Comparison of ENCODE assay signal across 11 cellular contexts in the genomic region with DNA sequence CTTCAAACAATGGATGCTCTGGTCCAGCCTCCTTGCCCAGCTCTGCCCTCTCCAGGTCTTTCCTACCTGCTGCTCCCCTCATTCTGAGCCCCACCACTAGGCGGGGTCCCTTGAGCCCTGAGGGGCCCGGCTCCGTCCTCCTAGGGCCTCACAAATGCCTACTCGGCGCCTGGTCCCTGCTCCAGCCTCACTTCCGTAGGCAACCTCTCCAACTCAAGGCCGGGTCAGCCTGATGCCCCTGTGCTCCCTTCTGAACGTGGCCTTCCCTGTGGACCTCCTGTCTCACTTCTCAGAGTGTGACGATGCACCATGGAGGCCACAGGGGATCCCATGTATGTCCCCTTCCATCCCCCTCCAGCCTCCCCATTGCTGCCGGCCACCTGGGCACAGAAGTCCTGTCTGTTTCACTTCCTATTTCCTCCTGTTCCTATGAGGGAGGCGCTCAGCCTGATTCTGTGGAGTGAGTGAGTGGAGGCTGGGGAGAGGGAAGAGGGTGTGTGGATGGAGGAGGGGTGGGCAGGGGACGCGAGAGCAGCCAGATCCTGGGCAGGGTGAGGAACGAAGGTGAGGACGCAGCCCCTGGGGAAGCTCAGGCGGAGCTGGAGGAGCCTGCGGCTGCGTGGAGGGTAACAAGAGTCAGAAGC.
"Had no signal": no experiment of that assay in that cellular context is flagged by ENCODE, and none has a peak within 500 bp of the region (broad histone marks: within the 10 kb centered on the region; RNA-seq: fewer than 3 reads in every experiment).

No MANE protein-coding gene starts in this region.

- H3K27me3 ChIP-seq: hepatocyte, tibial nerve had no signal

- H3K27ac ChIP-seq: hepatocyte, lower lobe of right lung, tibial nerve had no signal

- H3K36me3 ChIP-seq: lower lobe of right lung, tibial nerve had no signal

- H3K4me1 ChIP-seq: lower lobe of right lung, tibial nerve had no signal

- H3K9me3 ChIP-seq: lower lobe of right lung, tibial nerve had no signal

- DNase-seq: activated CD4-positive, alpha-beta memory T cell treated with anti-CD3 and anti-CD28 coated beads, Interleukin-2, amount 10 ng/mL, durations not matched to agents 7 days and 5 days; activated naive CD4-positive, alpha-beta T cell treated with anti-CD3 and anti-CD28 coated beads, Interleukin-2, amount 50 U/mL, for 16 hours; amniotic stem cell; erythroblast; lower lobe of right lung; naive thymus-derived CD4-positive, alpha-beta T cell; right cardiac atrium; stimulated activated naive B cell treated with anti-CD40 and anti-IgM and Interleukin-4, amounts not matched to agents 10 μg/mL and 1 μg/mL and 100 μg/mL, for 72 hours; SW 1271 had no signal

- ATAC-seq: naive thymus-derived CD4-positive, alpha-beta T cell; stimulated activated naive B cell treated with anti-CD40 and anti-IgM and Interleukin-4, amounts not matched to agents 10 μg/mL and 1 μg/mL and 100 μg/mL, for 72 hours had no signal

- H3K4me3 ChIP-seq: hepatocyte, lower lobe of right lung, tibial nerve had no signal
